Comparison of ENCODE assay signal across 24 cellular contexts in the genomic region with DNA sequence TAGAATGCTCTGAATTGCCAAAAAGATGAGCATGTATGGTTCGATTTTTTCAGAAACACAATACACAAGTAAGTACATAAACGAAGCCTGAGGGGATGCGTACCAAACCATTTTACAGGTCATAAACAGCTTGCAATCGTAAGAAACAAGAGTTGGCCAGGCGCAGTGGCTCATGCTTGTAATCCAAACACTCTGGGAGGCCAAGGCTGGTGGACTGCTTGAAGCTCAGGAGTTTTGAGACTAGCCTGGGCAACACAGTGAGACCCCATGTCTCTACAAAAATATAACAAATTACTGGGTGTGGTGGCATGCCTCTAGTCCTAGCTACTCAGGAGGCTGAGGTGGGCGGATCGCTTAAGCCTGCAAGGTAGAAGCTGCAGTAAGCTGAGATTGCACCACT. TPM values are rescaled to one million over a fixed set of nuclear protein-coding genes. Genes with fewer than 3 reads are reported as not detected.
DNase-seq lines count a peak whose midpoint lies in the region; ATAC-seq, FAIRE-seq and TF ChIP-seq lines count a peak whose summit lies in the region.
"Had no signal": no experiment of that assay in that cellular context is flagged by ENCODE, and none has a peak within 500 bp of the region (broad histone marks: within the 10 kb centered on the region; RNA-seq: fewer than 3 reads in every experiment).

No MANE protein-coding gene starts in this region.

- no peaks in the 10 kb centered on the region for H3K9me2 ChIP-seq in PC-3 (replicated peaks; ENCODE audit: low read length)

- peaks cover 14% of the 10 kb centered on the region for H3F3A ChIP-seq in PC-3 (ENCODE audit: low read length, unreplicated experiment)

- H3K36me3 Mint-ChIP-seq in activated naive CD8-positive, alpha-beta T cell treated with anti-CD3 and anti-CD28 coated beads for 36 hours: peaks cover 83% of the 10 kb centered on the region
- peaks cover 6 to 77% (median 52%) of the 10 kb centered on the region in 5 donors for H3K36me3 Mint-ChIP-seq in naive thymus-derived CD4-positive, alpha-beta T cell

- intact Hi-C loops in naive thymus-derived CD4-positive, alpha-beta T cell (cut with micrococcal nuclease): loop anchor here in 1 of 2 donors (1.0 kb wide), 1 partner anchor 10 kb away; no protein-coding TSS in a partner anchor
- intact Hi-C loops in PC-3 (cut with micrococcal nuclease): no loop called here

- peaks cover 66% of the 10 kb centered on the region for H3K4me1 Mint-ChIP-seq in activated naive CD8-positive, alpha-beta T cell treated with anti-CD3 and anti-CD28 coated beads for 36 hours
- H3K4me1 Mint-ChIP-seq in naive thymus-derived CD4-positive, alpha-beta T cell: peaks cover 35 to 80% (median 68%) of the 10 kb centered on the region in 7 donors

- H3K4me3 ChIP-seq in A549 (no peak overlapping the region), PC-3 (ENCODE audit: low read length) (no peak overlapping the region)
- no peak overlapping the region for H3K4me3 ChIP-seq in naive thymus-derived CD4-positive, alpha-beta T cell (ENCODE audit: low read length)
- H3K4me3 ChIP-seq: heart right ventricle, MG63, Peyer's patch, vagina had no signal

- H3K4me2 ChIP-seq in A549: no peak overlapping the region
- H3K4me2 ChIP-seq in PC-3 (ENCODE audit: low read length): no peak overlapping the region

- no peaks in the 10 kb centered on the region for H3K9me3 Mint-ChIP-seq in activated naive CD8-positive, alpha-beta T cell treated with anti-CD3 and anti-CD28 coated beads for 36 hours
- H3K9me3 Mint-ChIP-seq in naive thymus-derived CD4-positive, alpha-beta T cell: no peaks in the 10 kb centered on the region
- H3K9me3 Mint-ChIP-seq: stimulated activated naive B cell treated with anti-CD40 and anti-IgM and Interleukin-4, amounts not matched to agents 10 μg/mL and 1 μg/mL and 100 μg/mL, for 72 hours had no signal

- H3K27ac ChIP-seq in A549: no peak overlapping the region
- no peak overlapping the region for H3K27ac ChIP-seq in naive thymus-derived CD4-positive, alpha-beta T cell (ENCODE audit: low read depth, low read length)
- no peak overlapping the region for H3K27ac ChIP-seq in PC-3 (ENCODE audit: low read length)
- H3K27ac ChIP-seq: C4-2B, heart right ventricle, Peyer's patch, vagina had no signal

- peaks cover 97% of the 10 kb centered on the region for H3K79me2 ChIP-seq in PC-3 (ENCODE audit: low read length)

- TF ChIP-seq POLR2A in A549 (IDR thresholded peaks at IDR 0.05; ENCODE audit: low read length) (no peak), GM19193 (IDR thresholded peaks at IDR 0.05; ENCODE audit: extremely low read depth, insufficient read depth, insufficient read length) (peak; percentile 22)

- H3K4me1 ChIP-seq in A549 (peaks cover 47% of the 10 kb centered on the region), PC-3 (ENCODE audit: insufficient read depth, low read length) (peaks cover 23% of the 10 kb centered on the region)
- peaks cover 30 to 42% of the 10 kb centered on the region in 2 donors for H3K4me1 ChIP-seq in naive thymus-derived CD4-positive, alpha-beta T cell (ENCODE audit: control insufficient read depth in 2 of 2, insufficient read depth in 2 of 2, low read length in 2 of 2)

- no peak for FAIRE-seq in A549 (lab: Jason Lieb, UNC)

- peak overlapping the region; percentile 48 for H3K27ac Mint-ChIP-seq in activated naive CD8-positive, alpha-beta T cell treated with anti-CD3 and anti-CD28 coated beads for 36 hours
- H3K27ac Mint-ChIP-seq in naive thymus-derived CD4-positive, alpha-beta T cell: peak overlapping the region in 5 of 9 donors; percentile 17 to 77 (median 24)
- H3K27ac Mint-ChIP-seq: stimulated activated naive B cell treated with anti-CD40 and anti-IgM and Interleukin-4, amounts not matched to agents 10 μg/mL and 1 μg/mL and 100 μg/mL, for 72 hours had no signal

- ATAC-seq in A549: peak in 1 of 2 experiments; percentile 17; a peak in 3 of 6 replicates
- ATAC-seq in naive thymus-derived CD4-positive, alpha-beta T cell: no peak
- ATAC-seq in PC-3: no peak
- no peak for ATAC-seq in HG03280 (IDR thresholded peaks at IDR 0.05; ENCODE audit: unreplicated experiment)
- no peak for ATAC-seq in GM18517 (IDR thresholded peaks at IDR 0.05; ENCODE audit: unreplicated experiment)
- ATAC-seq: HCT116; stimulated activated naive B cell treated with anti-CD40 and anti-IgM and Interleukin-4, amounts not matched to agents 10 μg/mL and 1 μg/mL and 100 μg/mL, for 72 hours had no signal

- no peak for TF ChIP-seq EP300 in A549 (IDR thresholded peaks at IDR 0.05)

- H4K20me1 ChIP-seq in PC-3 (ENCODE audit: low read length): peaks cover 97% of the 10 kb centered on the region

- CTCF ChIA-PET in A549 (lab: Yijun Ruan, JAX) (interaction anchor here (0.8 to 2.5 kb wide), 3 partner anchors 12 to 103 kb away, joined by 3 to 10 read pairs (median 3); no protein-coding TSS in a partner anchor), PC-3 (lab: Charles Lee) (no interaction called here)
- CTCF ChIA-PET in naive thymus-derived CD4-positive, alpha-beta T cell (lab: Charles Lee): interaction anchor here (1.1 kb wide), 1 partner anchor 692 kb away, joined by 4 read pairs; no protein-coding TSS in a partner anchor

- BruUV-seq in PC-3 (replicated peaks; lab: Mats Ljungman, UMichigan): no TSS peak

- no peak overlapping the region for H2AFZ ChIP-seq in PC-3 (ENCODE audit: low read length)

- no peak overlapping the region for H3K4me3 Mint-ChIP-seq in activated naive CD8-positive, alpha-beta T cell treated with anti-CD3 and anti-CD28 coated beads for 36 hours
- peak overlapping the region in 3 of 10 donors; percentile 2 to 100 (median 19) for H3K4me3 Mint-ChIP-seq in naive thymus-derived CD4-positive, alpha-beta T cell
- H3K4me3 Mint-ChIP-seq: stimulated activated naive B cell treated with anti-CD40 and anti-IgM and Interleukin-4, amounts not matched to agents 10 μg/mL and 1 μg/mL and 100 μg/mL, for 72 hours had no signal

- H3K27me3 Mint-ChIP-seq in activated naive CD8-positive, alpha-beta T cell treated with anti-CD3 and anti-CD28 coated beads for 36 hours: no peaks in the 10 kb centered on the region
- H3K27me3 Mint-ChIP-seq in naive thymus-derived CD4-positive, alpha-beta T cell: no peaks in the 10 kb centered on the region
- H3K27me3 Mint-ChIP-seq: stimulated activated naive B cell treated with anti-CD40 and anti-IgM and Interleukin-4, amounts not matched to agents 10 μg/mL and 1 μg/mL and 100 μg/mL, for 72 hours had no signal

- POLR2A ChIA-PET in A549 (lab: Yijun Ruan, JAX): interaction anchor here (1.1 kb wide), 1 partner anchor 14 kb away, joined by 3 read pairs; the partner anchor contains the start of gene TRA2B
- POLR2A ChIA-PET in naive thymus-derived CD4-positive, alpha-beta T cell (lab: Charles Lee): interaction anchor here (0.6 to 1.1 kb wide), 3 partner anchors 13 to 55 kb away, joined by 3 to 4 read pairs (median 3); partner anchors contain the start of gene TRA2B
- POLR2A ChIA-PET in PC-3 (lab: Charles Lee; ENCODE audit: unreplicated experiment): no interaction called here

- no peaks in the 10 kb centered on the region for H3K27me3 ChIP-seq in naive thymus-derived CD4-positive, alpha-beta T cell (ENCODE audit: control insufficient read depth in 2 of 2, insufficient read depth in 2 of 2, low read length in 2 of 2)
- no peaks in the 10 kb centered on the region for H3K27me3 ChIP-seq in PC-3 (ENCODE audit: low read length)
- H3K27me3 ChIP-seq: heart right ventricle, MG63, Peyer's patch, vagina had no signal

- WGBS in A549 (ENCODE audit: missing lambda C conversion rate): 81% methylated on average over 7 of the region's 7 CpGs

- DNase-seq in A549 (ENCODE audit: low read depth in 1 of 2, low spot score in 1 of 2) (no peak), PC-3 (no peak), GM19240 (ENCODE audit: insufficient read length, low spot score) (no peak)
- DNase-seq in activated naive CD8-positive, alpha-beta T cell treated with anti-CD3 and anti-CD28 coated beads for 36 hours: no peak
- no peak for DNase-seq in naive thymus-derived CD4-positive, alpha-beta T cell
- DNase-seq: activated CD4-positive, alpha-beta T cell treated with anti-CD3 and anti-CD28 coated beads for 1 hour; cerebellar nuclear complex; EL; foreskin fibroblast; heart right ventricle; IMR-90; MG63; NCI-H1436; NCI-H2171; NCI-H524; occipital lobe; Peyer's patch; stimulated activated naive B cell treated with anti-CD40 and anti-IgM and Interleukin-4, amounts not matched to agents 10 μg/mL and 1 μg/mL and 100 μg/mL, for 72 hours had no signal

- H3K36me3 ChIP-seq in naive thymus-derived CD4-positive, alpha-beta T cell (ENCODE audit: control insufficient read depth in 2 of 3, insufficient read depth in 3 of 3, low read length in 3 of 3): peaks cover 50 to 83% (median 53%) of the 10 kb centered on the region in 3 experiments
- peaks cover 98% of the 10 kb centered on the region for H3K36me3 ChIP-seq in PC-3 (ENCODE audit: low read depth, low read length)

- no peak for TF ChIP-seq RAD21 in A549 (conservative IDR thresholded peaks at IDR 0.05 in 1 of 2, IDR thresholded peaks at IDR 0.05 in 1 of 2)

- no peak overlapping the region for H3K9ac ChIP-seq in PC-3 (ENCODE audit: low read length)

- H3K9me3 ChIP-seq in A549 (no peaks in the 10 kb centered on the region), PC-3 (ENCODE audit: low read length) (no peaks in the 10 kb centered on the region)
- H3K9me3 ChIP-seq in naive thymus-derived CD4-positive, alpha-beta T cell (ENCODE audit: control insufficient read depth in 2 of 3, low read length in 3 of 3): no peaks in the 10 kb centered on the region
- H3K9me3 ChIP-seq: heart right ventricle, MG63, Peyer's patch, vagina had no signal

- TF ChIP-seq CTCF in A549 (IDR thresholded peaks at IDR 0.05) (no peak), PC-3 (conservative IDR thresholded peaks at IDR 0.05; ENCODE audit: low read depth, low read length) (no peak)

TF ChIP-seq in A549, 52 proteins besides CTCF, POLR2A, EP300 and RAD21 (continues in another document):
- TF ChIP-seq FOSB (CRISPR knock-in tag; IDR thresholded peaks at IDR 0.05) (no peak), ZSCAN20 (CRISPR knock-in tag; IDR thresholded peaks at IDR 0.05) (no peak), KDM5A (IDR thresholded peaks at IDR 0.05) (no peak), POLR2AphosphoS2 (conservative IDR thresholded peaks at IDR 0.05; ENCODE audit: low read length) (0 out of 2 replicates have a peak, but pooled peaks have one; percentile 44)

RNA-seq across cellular contexts. Expression of gene TRA2B, which starts 13.4 kb away (rescaled TPM):
- polyA plus RNA-seq in A549 (2011; rRNA removed): 186 and 273 TPM in 2 replicates
- 125 and 182 TPM in 2 replicates for polyA plus RNA-seq in A549 (2012; cell fraction: cytosol; rRNA removed)
- 115 and 156 TPM in 2 replicates for polyA plus RNA-seq in A549 (2012; cell fraction: nucleus; rRNA removed)
- 180 to 204 TPM (median 193 TPM) in 3 replicates for polyA plus RNA-seq in A549 (2017; fragmentation: RNase III; extraction: RNeasy Plus Mini Kit Qiagen cat#74134 plus additional on column Dnase treatment)
- 238 and 248 TPM in 2 replicates for polyA minus RNA-seq in A549 (2011; rRNA and poly(A)+ RNA removed)
- 100 to 1,000 TPM; 289 to 291 TPM for total RNA-seq in activated naive CD8-positive, alpha-beta T cell treated with anti-CD3 and anti-CD28 coated beads for 36 hours
- total RNA-seq in naive thymus-derived CD4-positive, alpha-beta T cell: 100 to 1,000 TPM; 194 to 673 (median 216) TPM
- 100 to 1,000 TPM; 182 to 221 TPM for polyA plus RNA-seq in naive thymus-derived CD4-positive, alpha-beta T cell
- 279 and 287 TPM in 2 replicates for total RNA-seq in PC-3 (2014; rRNA removed)
